25 cellular contexts compared by ENCODE assay signal in the genomic region with DNA sequence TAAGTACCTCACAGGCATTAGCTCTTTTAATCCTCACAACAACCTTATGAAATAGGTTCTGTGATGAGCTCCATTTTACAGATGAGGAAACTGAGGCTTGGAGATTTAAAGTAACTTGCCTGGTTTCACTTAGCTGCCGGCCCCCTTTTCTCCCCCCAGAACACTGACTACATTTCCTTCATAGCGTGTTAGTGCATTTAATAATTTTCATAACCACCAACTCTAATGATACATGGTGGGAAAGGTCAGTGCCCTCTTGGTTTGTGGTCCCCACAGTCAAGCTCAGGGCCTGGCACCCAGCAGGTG. TPM values are rescaled to one million over a fixed set of nuclear protein-coding genes. Genes with fewer than 3 reads are reported as not detected.
DNase-seq lines count a peak whose midpoint lies in the region; ATAC-seq and TF ChIP-seq lines count a peak whose summit lies in the region.
"Had no signal": no experiment of that assay in that cellular context is flagged by ENCODE, and none has a peak within 500 bp of the region (broad histone marks: within the 10 kb centered on the region; RNA-seq: fewer than 3 reads in every experiment).

No MANE protein-coding gene starts in this region.

- H3K4me1 ChIP-seq in CD8-positive, alpha-beta memory T cell (ENCODE audit: insufficient read depth, low read length): peaks cover 18% of the 10 kb centered on the region
- H3K4me1 ChIP-seq in Peyer's patch: peaks cover 0 to 24% (median 0%) of the 10 kb centered on the region in 4 donors
- H3K4me1 ChIP-seq: parathyroid adenoma had no signal

- no peaks in the 10 kb centered on the region for H3K9me3 ChIP-seq in CD8-positive, alpha-beta memory T cell (ENCODE audit: low read length)
- H3K9me3 ChIP-seq in Peyer's patch: no peaks in the 10 kb centered on the region
- H3K9me3 ChIP-seq: gastrocnemius medialis, mucosa of descending colon, SJSA1 had no signal

- CTCF ChIA-PET in CD8-positive, alpha-beta memory T cell (lab: Charles Lee): interaction anchor here (0.9 to 7.3 kb wide), 3 partner anchors 10 to 119 kb away, joined by 4 to 64 read pairs (median 5); partner anchors contain the start of genes LRRC37B and RHOT1

- no peak for TF ChIP-seq CTCF in natural killer cell (IDR thresholded peaks at IDR 0.05)
- TF ChIP-seq CTCF in Peyer's patch (IDR thresholded peaks at IDR 0.05): no peak

- DNase-seq in activated CD4-positive, alpha-beta T cell treated with anti-CD3 and anti-CD28 coated beads, Interleukin-2, amount 10 ng/mL, durations not matched to agents 24 days and 14 days: no peak
- DNase-seq in activated CD4-positive, alpha-beta T cell treated with anti-CD3 and anti-CD28 coated beads, Interleukin-2, amount 50 U/mL, for 1 hour: no peak
- DNase-seq in CD8-positive, alpha-beta memory T cell: no peak
- no peak for DNase-seq in activated naive CD8-positive, alpha-beta T cell treated with anti-CD3 and anti-CD28 coated beads, Interleukin-2, amount 50 U/mL, for 24 hours
- DNase-seq in natural killer cell: no peak
- no peak for DNase-seq in left lobe of liver (ENCODE audit: low spot score)
- DNase-seq in Peyer's patch: no peak
- DNase-seq in NCI-H2196 treated with DMSO at 0.1 percent for 48 hours (lab: John Stamatoyannopoulos, UW; ENCODE audit: unreplicated experiment): no peak
- DNase-seq: 8988T; activated CD4-positive, CD25-positive, alpha-beta regulatory T cell; activated naive CD4-positive, alpha-beta T cell treated with anti-CD3 and anti-CD28 coated beads for 36 hours; activated T-cell treated with anti-CD3 and anti-CD28 coated beads, Interleukin-2, amount 50 U/mL, for 72 hours; DMS 273 treated with DMSO at 0.1 percent for 48 hours; gastrocnemius medialis; GM23248; mucosa of descending colon; NCI-H1092; NCI-H1694 treated with DMSO at 0.1 percent for 48 hours; small intestine; stimulated activated naive CD4-positive, alpha-beta T cell treated with Interleukin-2 at 50 U/mL for 16 hours; T-helper 1 cell had no signal

- no peaks in the 10 kb centered on the region for H3K36me3 ChIP-seq in CD8-positive, alpha-beta memory T cell (ENCODE audit: insufficient read depth, low read length)
- H3K36me3 ChIP-seq in Peyer's patch: no peaks in the 10 kb centered on the region
- H3K36me3 ChIP-seq: gastrocnemius medialis, SJSA1 had no signal

- POLR2A ChIA-PET in CD8-positive, alpha-beta memory T cell (lab: Charles Lee): interaction anchor here (0.6 to 1.1 kb wide), 3 partner anchors 116 to 441 kb away, joined by 3 to 4 read pairs (median 3); no protein-coding TSS in a partner anchor

- H3K27me3 Mint-ChIP-seq in activated CD4-positive, alpha-beta T cell treated with anti-CD3 and anti-CD28 coated beads, Interleukin-2, amount 10 ng/mL, durations not matched to agents 24 days and 14 days: no peaks in the 10 kb centered on the region
- peaks cover 1 to 3% of the 10 kb centered on the region in 2 donors for H3K27me3 Mint-ChIP-seq in CD8-positive, alpha-beta memory T cell
- H3K27me3 Mint-ChIP-seq in activated naive CD8-positive, alpha-beta T cell treated with anti-CD3 and anti-CD28 coated beads, Interleukin-2, amount 50 U/mL, for 24 hours: no peaks in the 10 kb centered on the region
- H3K27me3 Mint-ChIP-seq in natural killer cell (ENCODE audit: low read depth in 2 of 2): peaks cover 0 to 3% of the 10 kb centered on the region in 2 donors

- ATAC-seq in activated naive CD8-positive, alpha-beta T cell treated with anti-CD3 and anti-CD28 coated beads, Interleukin-2, amount 50 U/mL, for 24 hours: no peak
- no peak for ATAC-seq in natural killer cell
- ATAC-seq in left lobe of liver: no peak
- ATAC-seq: activated T-cell treated with anti-CD3 and anti-CD28 coated beads, Interleukin-2, amount 50 U/mL, for 72 hours; gastrocnemius medialis had no signal

- no peaks in the 10 kb centered on the region for H3K27me3 ChIP-seq in CD8-positive, alpha-beta memory T cell (ENCODE audit: insufficient read depth, low read length, poor library complexity, severe bottlenecking)
- no peaks in the 10 kb centered on the region for H3K27me3 ChIP-seq in Peyer's patch
- H3K27me3 ChIP-seq: gastrocnemius medialis, hepatocyte, SJSA1 had no signal

- intact Hi-C loops in activated CD4-positive, alpha-beta T cell treated with anti-CD3 and anti-CD28 coated beads, Interleukin-2, amount 10 ng/mL, durations not matched to agents 24 days and 14 days (cut with micrococcal nuclease): no loop called here
- intact Hi-C loops in natural killer cell (cut with micrococcal nuclease): no loop called here

- H3K4me3 ChIP-seq in CD8-positive, alpha-beta memory T cell (ENCODE audit: low read length): no peak overlapping the region
- no peak overlapping the region for H3K4me3 ChIP-seq in Peyer's patch
- H3K4me3 ChIP-seq: gastrocnemius medialis, GM23248, hepatocyte, lung, mucosa of descending colon, SJSA1 had no signal

- H3K4me1 Mint-ChIP-seq in activated CD4-positive, alpha-beta T cell treated with anti-CD3 and anti-CD28 coated beads, Interleukin-2, amount 10 ng/mL, durations not matched to agents 24 days and 14 days: peaks cover 27% of the 10 kb centered on the region
- H3K4me1 Mint-ChIP-seq in CD8-positive, alpha-beta memory T cell: peaks cover 14 to 31% (median 25%) of the 10 kb centered on the region in 3 donors
- H3K4me1 Mint-ChIP-seq in activated naive CD8-positive, alpha-beta T cell treated with anti-CD3 and anti-CD28 coated beads, Interleukin-2, amount 50 U/mL, for 24 hours: peaks cover 15% of the 10 kb centered on the region
- peaks cover 14 to 28% of the 10 kb centered on the region in 2 donors for H3K4me1 Mint-ChIP-seq in natural killer cell

- no peak overlapping the region for H3K4me3 Mint-ChIP-seq in activated CD4-positive, alpha-beta T cell treated with anti-CD3 and anti-CD28 coated beads, Interleukin-2, amount 10 ng/mL, durations not matched to agents 24 days and 14 days
- H3K4me3 Mint-ChIP-seq in CD8-positive, alpha-beta memory T cell: peak overlapping the region in 4 of 7 donors; percentile 12 to 93 (median 28)
- no peak overlapping the region for H3K4me3 Mint-ChIP-seq in activated naive CD8-positive, alpha-beta T cell treated with anti-CD3 and anti-CD28 coated beads, Interleukin-2, amount 50 U/mL, for 24 hours
- H3K4me3 Mint-ChIP-seq in natural killer cell: no peak overlapping the region
- H3K4me3 Mint-ChIP-seq: activated naive CD4-positive, alpha-beta T cell treated with anti-CD3 and anti-CD28 coated beads for 36 hours had no signal

- no peak overlapping the region for H3K27ac ChIP-seq in CD8-positive, alpha-beta memory T cell (ENCODE audit: low read depth, low read length)
- peak overlapping the region in 2 of 4 donors; percentile 89 to 91 for H3K27ac ChIP-seq in Peyer's patch
- H3K27ac ChIP-seq: gastrocnemius medialis, GM23248, parathyroid adenoma, SJSA1 had no signal

- H3K27ac Mint-ChIP-seq in activated CD4-positive, alpha-beta T cell treated with anti-CD3 and anti-CD28 coated beads, Interleukin-2, amount 10 ng/mL, durations not matched to agents 24 days and 14 days: peak overlapping the region; percentile 25
- H3K27ac Mint-ChIP-seq in CD8-positive, alpha-beta memory T cell: peak overlapping the region in 5 of 8 donors; percentile 29 to 94 (median 47)
- H3K27ac Mint-ChIP-seq in activated naive CD8-positive, alpha-beta T cell treated with anti-CD3 and anti-CD28 coated beads, Interleukin-2, amount 50 U/mL, for 24 hours: peak overlapping the region; percentile 99
- H3K27ac Mint-ChIP-seq in natural killer cell: peak overlapping the region; percentile 92 to 97
- H3K27ac Mint-ChIP-seq: activated T-cell treated with anti-CD3 and anti-CD28 coated beads, Interleukin-2, amount 50 U/mL, for 72 hours had no signal

- H3K36me3 Mint-ChIP-seq in activated CD4-positive, alpha-beta T cell treated with anti-CD3 and anti-CD28 coated beads, Interleukin-2, amount 10 ng/mL, durations not matched to agents 24 days and 14 days (ENCODE audit: low read depth): peaks cover 10% of the 10 kb centered on the region
- peaks cover 0 to 11% (median 0%) of the 10 kb centered on the region in 3 donors for H3K36me3 Mint-ChIP-seq in CD8-positive, alpha-beta memory T cell
- peaks cover 5% of the 10 kb centered on the region for H3K36me3 Mint-ChIP-seq in activated naive CD8-positive, alpha-beta T cell treated with anti-CD3 and anti-CD28 coated beads, Interleukin-2, amount 50 U/mL, for 24 hours (ENCODE audit: low read depth)
- H3K36me3 Mint-ChIP-seq in natural killer cell: no peaks in the 10 kb centered on the region

- H3K9me3 Mint-ChIP-seq in activated CD4-positive, alpha-beta T cell treated with anti-CD3 and anti-CD28 coated beads, Interleukin-2, amount 10 ng/mL, durations not matched to agents 24 days and 14 days: no peaks in the 10 kb centered on the region
- H3K9me3 Mint-ChIP-seq in CD8-positive, alpha-beta memory T cell: no peaks in the 10 kb centered on the region
- no peaks in the 10 kb centered on the region for H3K9me3 Mint-ChIP-seq in activated naive CD8-positive, alpha-beta T cell treated with anti-CD3 and anti-CD28 coated beads, Interleukin-2, amount 50 U/mL, for 24 hours
- H3K9me3 Mint-ChIP-seq in natural killer cell: no peaks in the 10 kb centered on the region
- H3K9me3 Mint-ChIP-seq: activated naive CD4-positive, alpha-beta T cell treated with anti-CD3 and anti-CD28 coated beads for 36 hours; activated T-cell treated with anti-CD3 and anti-CD28 coated beads, Interleukin-2, amount 50 U/mL, for 72 hours had no signal

- no peak for TF ChIP-seq POLR2A in Peyer's patch (IDR thresholded peaks at IDR 0.05)

RNA-seq across cellular contexts. Expression of gene RHOT1, which starts 16.5 kb away (rescaled TPM):
- 26.7 and 27.8 TPM in 2 replicates for total RNA-seq in activated CD4-positive, alpha-beta T cell treated with anti-CD3 and anti-CD28 coated beads, Interleukin-2, amount 10 ng/mL, durations not matched to agents 24 days and 14 days
- total RNA-seq in CD8-positive, alpha-beta memory T cell: 10 to 100 TPM; 20.6 to 22.5 TPM
- 31.2 TPM for polyA plus RNA-seq in CD8-positive, alpha-beta memory T cell
- total RNA-seq in natural killer cell: 10 to 100 TPM; 25.1 to 32.7 (median 28.3) TPM
- 12.5 TPM for total RNA-seq in left lobe of liver
- total RNA-seq in Peyer's patch: 10 to 100 TPM; 31.4 to 54.9 (median 47.7) TPM

Comparison
In these comparisons a context has a peak if more than half of its experiments do, and no peak if none do; other contexts are left out.
1. H3K27ac Mint-ChIP-seq: peak in every context shown above with its lines; median percentile 99 in activated naive CD8-positive, alpha-beta T cell treated with anti-CD3 and anti-CD28 coated beads, Interleukin-2, amount 50 U/mL, for 24 hours; 94 in natural killer cell; 47 in CD8-positive, alpha-beta memory T cell; 25 in activated CD4-positive, alpha-beta T cell treated with anti-CD3 and anti-CD28 coated beads, Interleukin-2, amount 10 ng/mL, durations not matched to agents 24 days and 14 days.
2. H3K4me3 Mint-ChIP-seq: peak in CD8-positive, alpha-beta memory T cell (4 of 7); none in activated CD4-positive, alpha-beta T cell treated with anti-CD3 and anti-CD28 coated beads, Interleukin-2, amount 10 ng/mL, durations not matched to agents 24 days and 14 days (single experiment), activated naive CD8-positive, alpha-beta T cell treated with anti-CD3 and anti-CD28 coated beads, Interleukin-2, amount 50 U/mL, for 24 hours (single experiment) and natural killer cell (single experiment).